ENCODE assay signal across 8 cellular contexts in the genomic region with DNA sequence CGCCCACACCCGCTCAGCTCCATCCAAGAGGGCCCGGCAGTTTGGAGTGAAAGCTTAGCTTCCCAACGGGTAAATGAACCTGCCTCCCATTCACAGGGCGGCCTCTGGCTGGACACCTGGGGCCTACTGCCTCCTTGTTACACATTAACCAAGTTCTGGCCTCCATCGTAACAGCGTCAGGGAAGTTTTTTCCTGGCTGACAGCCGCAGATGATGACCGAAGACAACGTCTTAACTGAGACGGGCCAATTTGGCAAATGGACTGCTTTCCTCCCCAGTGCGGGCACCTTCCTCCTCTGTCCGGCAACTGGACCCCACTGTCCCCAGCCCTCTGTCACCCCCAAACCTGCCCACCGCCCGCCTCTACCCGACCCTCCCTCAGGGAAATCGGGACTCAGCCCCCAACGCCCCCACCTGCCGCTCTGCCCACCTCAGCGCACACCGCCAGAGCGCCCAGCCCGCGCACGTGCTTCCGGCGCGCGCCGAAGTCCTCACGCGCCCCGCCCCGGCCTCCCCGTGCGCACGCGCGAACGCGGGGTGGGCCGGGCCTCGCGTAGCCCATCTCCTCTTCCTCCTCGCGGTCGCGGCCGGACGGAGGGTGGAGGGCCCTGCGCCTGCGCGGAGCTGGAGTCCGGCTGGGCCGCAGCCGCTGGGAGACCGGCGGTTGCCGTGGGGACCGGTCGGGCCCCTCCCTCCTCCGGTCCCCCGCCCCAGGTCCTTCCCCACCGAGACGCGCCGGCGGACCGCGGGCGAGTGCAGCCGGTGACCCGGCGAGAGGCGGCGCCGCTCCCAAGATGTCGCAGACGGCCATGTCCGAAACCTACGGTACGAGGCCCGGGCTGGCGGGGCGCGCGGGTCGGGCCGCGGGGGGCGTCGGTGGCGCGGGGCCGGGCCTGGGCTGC. TPM values are rescaled to one million over a fixed set of nuclear protein-coding genes. Genes with fewer than 3 reads are reported as not detected.
DNase-seq lines count a peak whose midpoint lies in the region; ATAC-seq and TF ChIP-seq lines count a peak whose summit lies in the region.

TSS of gene RAB4A (plus strand) at position 565 of the 901 bp plus-strand sequence. CDS start at position 794, 229 bp downstream.

- peak within 1 kb of the TSS; percentile 80 to 97 (median 89) for H3K27ac Mint-ChIP-seq in CD4-positive, alpha-beta memory T cell
- H3K27ac Mint-ChIP-seq in activated T-cell treated with anti-CD3 and anti-CD28 coated beads, Interleukin-2, amount 50 U/mL, for 24 hours: peak within 1 kb of the TSS; percentile 67

- H3K9me3 ChIP-seq in CD4-positive, alpha-beta memory T cell (ENCODE audit: control insufficient read depth in 1 of 2, low read length in 2 of 2): no peaks in the 10 kb centered on the region
- H3K9me3 ChIP-seq in OCI-LY7 (ENCODE audit: low read length): no peaks in the 10 kb centered on the region
- no peaks in the 10 kb centered on the region for H3K9me3 ChIP-seq in mucosa of stomach (ENCODE audit: control insufficient read depth, low read length)

- peak within 1 kb of the TSS; percentile 91 for H2AFZ ChIP-seq in OCI-LY7 (ENCODE audit: low read length)

- TF ChIP-seq POLR2A in erythroblast (IDR thresholded peaks at IDR 0.05; ENCODE audit: low read length): peak; percentile 57

- H3K9me2 ChIP-seq in OCI-LY7 (ENCODE audit: insufficient read depth, low read length): no peaks in the 10 kb centered on the region

- intact Hi-C loops in CD4-positive, alpha-beta memory T cell (cut with micrococcal nuclease): loop anchor here (1.0 to 5.0 kb wide), 2 partner anchors 72 to 237 kb away; partner anchors contain the start of gene NUP133
- intact Hi-C loops in OCI-LY7 (cut with micrococcal nuclease; ENCODE audit: unreplicated experiment): loop anchor here (2.0 kb wide), 1 partner anchor 72 kb away; the partner anchor contains the start of gene CCSAP

- peaks cover 32% of the 10 kb centered on the region for H3K4me1 ChIP-seq in CD4-positive, alpha-beta memory T cell (ENCODE audit: insufficient read depth, low read length)
- H3K4me1 ChIP-seq in OCI-LY7 (ENCODE audit: insufficient read depth, low read length, poor library complexity, severe bottlenecking) (peaks cover 15% of the 10 kb centered on the region), mucosa of stomach (ENCODE audit: control insufficient read depth, insufficient read depth, low read length) (peaks cover 25% of the 10 kb centered on the region)

- peaks cover 28 to 41% (median 33%) of the 10 kb centered on the region in 4 donors for H3K4me1 Mint-ChIP-seq in CD4-positive, alpha-beta memory T cell
- peaks cover 41% of the 10 kb centered on the region for H3K4me1 Mint-ChIP-seq in activated T-cell treated with anti-CD3 and anti-CD28 coated beads, Interleukin-2, amount 50 U/mL, for 24 hours (ENCODE audit: low read depth)

- H3K4me2 ChIP-seq in OCI-LY7 (ENCODE audit: low read length): peak within 1 kb of the TSS; percentile 73

- no peaks in the 10 kb centered on the region for H3K36me3 ChIP-seq in CD4-positive, alpha-beta memory T cell (ENCODE audit: insufficient read depth, low read length)
- no peaks in the 10 kb centered on the region for H3K36me3 ChIP-seq in OCI-LY7 (ENCODE audit: insufficient read depth, low read length)
- no peaks in the 10 kb centered on the region for H3K36me3 ChIP-seq in mucosa of stomach (ENCODE audit: control insufficient read depth, insufficient read depth, low read length)

- peak; percentile 84 for ATAC-seq in GM19452 (IDR thresholded peaks at IDR 0.05; ENCODE audit: unreplicated experiment)
- ATAC-seq in HG03571 (IDR thresholded peaks at IDR 0.05; ENCODE audit: unreplicated experiment): peak; percentile 87

- peak within 1 kb of the TSS; percentile 72 to 76 for H3K4me3 ChIP-seq in CD4-positive, alpha-beta memory T cell (ENCODE audit: low read length in 2 of 2)
- peak within 1 kb of the TSS; percentile 73 for H3K4me3 ChIP-seq in OCI-LY7 (ENCODE audit: low read depth, low read length, poor library complexity, severe bottlenecking)
- peak within 1 kb of the TSS; percentile 63 for H3K4me3 ChIP-seq in mucosa of stomach (ENCODE audit: low read length)

- peaks cover 20% of the 10 kb centered on the region; the same call in 1 of the 2 replicates for H3K79me2 ChIP-seq in OCI-LY7 (ENCODE audit: insufficient read depth, low read depth, low read length)

- TF ChIP-seq CTCF in OCI-LY7 (conservative IDR thresholded peaks at IDR 0.05; ENCODE audit: low read length): no peak

- H3K9ac ChIP-seq in mucosa of stomach (ENCODE audit: low read length): peak within 1 kb of the TSS; percentile 72

- H3K27me3 Mint-ChIP-seq in CD4-positive, alpha-beta memory T cell: no peaks in the 10 kb centered on the region
- no peaks in the 10 kb centered on the region for H3K27me3 Mint-ChIP-seq in activated T-cell treated with anti-CD3 and anti-CD28 coated beads, Interleukin-2, amount 50 U/mL, for 24 hours

- POLR2A ChIA-PET in CD4-positive, alpha-beta memory T cell (lab: Charles Lee; ENCODE audit: partially characterized antibody): interaction anchor here (0.6 to 2.9 kb wide), 7 partner anchors 13 to 238 kb away, joined by 3 to 16 read pairs (median 6); partner anchors contain the start of genes CCSAP and NUP133
- POLR2A ChIA-PET in OCI-LY7 (lab: Charles Lee): interaction anchor here (0.6 to 1.0 kb wide), 2 partner anchors 71 to 288 kb away, joined by 3 read pairs; partner anchors contain the start of gene ABCB10

- DNase-seq in CD4-positive, alpha-beta memory T cell: peak; percentile 66 to 79 (median 77)
- peak; percentile 77 for DNase-seq in OCI-LY7 (ENCODE audit: low spot score)
- DNase-seq in activated T-cell treated with anti-CD3 and anti-CD28 coated beads, Interleukin-2, amount 50 U/mL, for 24 hours: peak; percentile 85
- DNase-seq in erythroblast (lab: John Stamatoyannopoulos, UW): peak; percentile 86 to 88
- DNase-seq in stimulated activated CD8-positive, alpha-beta memory T cell treated with anti-CD3 and anti-CD28 coated beads, Interleukin-4, amount 100 ng/mL, for 48 hours: peak; percentile 84

- peaks cover 0 to 13% (median 3%) of the 10 kb centered on the region in 8 donors for H3K9me3 Mint-ChIP-seq in CD4-positive, alpha-beta memory T cell
- H3K9me3 Mint-ChIP-seq in activated T-cell treated with anti-CD3 and anti-CD28 coated beads, Interleukin-2, amount 50 U/mL, for 24 hours: peaks cover 14% of the 10 kb centered on the region

- peak within 1 kb of the TSS; percentile 94 to 99 (median 96) for H3K4me3 Mint-ChIP-seq in CD4-positive, alpha-beta memory T cell
- H3K4me3 Mint-ChIP-seq in activated T-cell treated with anti-CD3 and anti-CD28 coated beads, Interleukin-2, amount 50 U/mL, for 24 hours: peak within 1 kb of the TSS; percentile 86

- peak within 1 kb of the TSS; percentile 14 for H3K27ac ChIP-seq in CD4-positive, alpha-beta memory T cell (ENCODE audit: low read depth, low read length)
- no peak within 1 kb of the TSS for H3K27ac ChIP-seq in OCI-LY7 (ENCODE audit: low read depth, low read length, poor library complexity, severe bottlenecking)

- peaks cover 14% of the 10 kb centered on the region for H4K20me1 ChIP-seq in OCI-LY7 (ENCODE audit: insufficient read depth, low read length)

- H3K27me3 ChIP-seq in CD4-positive, alpha-beta memory T cell (ENCODE audit: insufficient read depth, low read length): no peaks in the 10 kb centered on the region
- no peaks in the 10 kb centered on the region for H3K27me3 ChIP-seq in mucosa of stomach (ENCODE audit: control insufficient read depth, insufficient read depth, low read length)

- CTCF ChIA-PET in CD4-positive, alpha-beta memory T cell (lab: Charles Lee; ENCODE audit: partially characterized antibody): interaction anchor here (1.1 to 2.8 kb wide), 4 partner anchors 12 to 69 kb away, joined by 3 to 11 read pairs (median 6); no protein-coding TSS in a partner anchor
- CTCF ChIA-PET in OCI-LY7 (lab: Charles Lee; ENCODE audit: unreplicated experiment): no interaction called here

- BruUV-seq in OCI-LY7 (replicated peaks; lab: Mats Ljungman, UMichigan): no TSS peak

- H3K36me3 Mint-ChIP-seq in CD4-positive, alpha-beta memory T cell: peaks cover 4 to 9% of the 10 kb centered on the region in 2 donors
- H3K36me3 Mint-ChIP-seq in activated T-cell treated with anti-CD3 and anti-CD28 coated beads, Interleukin-2, amount 50 U/mL, for 24 hours (ENCODE audit: low read depth): peaks cover 12% of the 10 kb centered on the region

RNA-seq across cellular contexts. Expression of gene RAB4A, which starts in this region (rescaled TPM):
- total RNA-seq in CD4-positive, alpha-beta memory T cell: 10 to 100 TPM; 43.7 to 44.9 TPM
- polyA plus RNA-seq in CD4-positive, alpha-beta memory T cell: 10 to 100 TPM; 18.8 to 23.0 TPM
- total RNA-seq in OCI-LY7 (2014; rRNA removed; shearing (Covaris generic)): 20.0 and 27.9 TPM in 2 replicates
- 17.5 and 22.8 TPM in 2 replicates for total RNA-seq in OCI-LY7 (2022)
